ENCODE assay signal across 8 cellular contexts in genomic region chr21:31198575-31198974, GRCh38.
DNase-seq lines count a peak whose midpoint lies in the region; ATAC-seq, FAIRE-seq and TF ChIP-seq lines count a peak whose summit lies in the region.

No MANE protein-coding gene starts in this region.

- H3K36me3 ChIP-seq in SK-N-SH (replicated peaks in 1 of 2; ENCODE audit: control insufficient read depth in 1 of 2, insufficient read depth in 2 of 2, low read length in 1 of 2): no peaks in the 10 kb centered on the region
- H3K36me3 ChIP-seq in esophagus squamous epithelium: peaks cover 0 to 29% (median 0%) of the 10 kb centered on the region in 3 donors
- H3K36me3 ChIP-seq in pancreas: no peaks in the 10 kb centered on the region

- H3K27ac ChIP-seq in SK-N-SH (ENCODE audit: low read depth in 2 of 2, low read length in 1 of 2): no peak overlapping the region
- H3K27ac ChIP-seq in esophagus squamous epithelium: no peak overlapping the region
- no peak overlapping the region for H3K27ac ChIP-seq in pancreas

- H3K27me3 ChIP-seq in SK-N-SH (ENCODE audit: insufficient read depth) (no peaks in the 10 kb centered on the region), esophagus squamous epithelium (no peaks in the 10 kb centered on the region), pancreas (peaks cover 0 to 10% (median 2%) of the 10 kb centered on the region in 4 donors)

- H3K9ac ChIP-seq in SK-N-SH: no peak overlapping the region

- peak; percentile 83 for TF ChIP-seq CTCF in SK-N-SH (IDR thresholded peaks at IDR 0.05)
- peak; percentile 54 to 79 (median 72) for TF ChIP-seq CTCF in esophagus squamous epithelium (IDR thresholded peaks at IDR 0.05)
- peak in 3 of 4 donors; percentile 39 to 63 (median 54) for TF ChIP-seq CTCF in pancreas (IDR thresholded peaks at IDR 0.05)

- TF ChIP-seq POLR2A in esophagus squamous epithelium (IDR thresholded peaks at IDR 0.05): no peak

- ATAC-seq in pancreas: peak in 3 of 4 donors; percentile 75 to 82 (median 79)
- ATAC-seq in GM18870 (IDR thresholded peaks at IDR 0.05; ENCODE audit: unreplicated experiment): no peak

- 59% methylated on average over 4 of the region's 4 CpGs for WGBS in SK-N-SH (ENCODE audit: low lambda C conversion rate)
- 37 to 48% methylated on average over 4 of the region's 4 CpGs for WGBS in esophagus squamous epithelium, 2 donors
- 30 to 42% methylated on average over 4 of the region's 4 CpGs for WGBS in pancreas, 2 donors

- intact Hi-C loops in esophagus squamous epithelium (cut with DNase I) (no loop called here), pancreas (cut with DNase I) (loop anchor here in 1 of 3 donors (10.0 kb wide), 2 partner anchors 376 to 406 kb away; no protein-coding TSS in a partner anchor)

- POLR2A ChIA-PET in SK-N-SH (lab: Yijun Ruan, JAX): no interaction called here

- H3K9me3 ChIP-seq in SK-N-SH (no peaks in the 10 kb centered on the region), esophagus squamous epithelium (no peaks in the 10 kb centered on the region), pancreas (no peaks in the 10 kb centered on the region)

- no peak overlapping the region for H3K4me2 ChIP-seq in SK-N-SH

- peak; percentile 92 for FAIRE-seq in pancreas (lab: Jason Lieb, UNC)

- peaks cover 0 to 7% of the 10 kb centered on the region in 2 experiments; a peak in 2 of 4 replicates for H3K4me1 ChIP-seq in SK-N-SH (ENCODE audit: control insufficient read depth in 1 of 2, insufficient read depth in 2 of 2, low read depth in 1 of 2, low read length in 1 of 2)
- H3K4me1 ChIP-seq in esophagus squamous epithelium: peaks cover 0 to 14% (median 0%) of the 10 kb centered on the region in 3 donors
- H3K4me1 ChIP-seq in pancreas: peaks cover 0 to 5% (median 0%) of the 10 kb centered on the region in 3 donors

- CTCF ChIA-PET in SK-N-SH (lab: Yijun Ruan, JAX): interaction anchor here (0.6 to 7.0 kb wide), 32 partner anchors 9 to 411 kb away, joined by 3 to 169 read pairs (median 4); no protein-coding TSS in a partner anchor

- DNase-seq in DMS153 treated with DMSO at 0.1 percent for 48 hours (lab: John Stamatoyannopoulos, UW; ENCODE audit: unreplicated experiment) (peak; percentile 58), DMS153 (lab: John Stamatoyannopoulos, UW) (no peak), NAMALWA (ENCODE audit: low spot score) (peak; percentile 74), SK-N-SH (peak; percentile 55), esophagus squamous epithelium (lab: John Stamatoyannopoulos, UW) (no peak), pancreas (no peak)
- DNase-seq in activated CD8-positive, alpha-beta memory T cell treated with anti-CD3 and anti-CD28 coated beads for 24 hours: no peak

- H2AFZ ChIP-seq in SK-N-SH (ENCODE audit: low read depth): no peak overlapping the region

- H3K4me3 ChIP-seq in SK-N-SH (ENCODE audit: low read depth in 2 of 2, low read length in 1 of 2): no peak overlapping the region; a peak in 1 of 4 replicates
- no peak overlapping the region for H3K4me3 ChIP-seq in esophagus squamous epithelium
- no peak overlapping the region for H3K4me3 ChIP-seq in pancreas

- TF ChIP-seq RAD21 in SK-N-SH (IDR thresholded peaks at IDR 0.05; ENCODE audit: low read length): peak; percentile 87

- no peak for TF ChIP-seq EP300 in SK-N-SH (IDR thresholded peaks at IDR 0.05; ENCODE audit: borderline replicate concordance in 1 of 2, low read depth in 1 of 2, low read length in 1 of 2)

- no peaks in the 10 kb centered on the region for H4K20me1 ChIP-seq in SK-N-SH (ENCODE audit: insufficient read depth)

- peaks cover 7% of the 10 kb centered on the region for H3F3A ChIP-seq in SK-N-SH (replicated peaks; ENCODE audit: insufficient read depth)

- no peaks in the 10 kb centered on the region for H3K79me2 ChIP-seq in SK-N-SH (ENCODE audit: insufficient read depth)

- no peaks in the 10 kb centered on the region for H3K9me2 ChIP-seq in SK-N-SH

TF ChIP-seq in SK-N-SH, 30 proteins besides CTCF, POLR2A, EP300 and RAD21:
- TF ChIP-seq NRF1 (IDR thresholded peaks at IDR 0.05; ENCODE audit: low read depth, low read length) (no peak), JUND (IDR thresholded peaks at IDR 0.05) (no peak), CHD2 (IDR thresholded peaks at IDR 0.05; ENCODE audit: low read length, partially characterized antibody) (no peak), SMC3 (IDR thresholded peaks at IDR 0.05; ENCODE audit: low read depth, low read length) (peak; percentile 78)

Comparison
In these comparisons a context has a peak if more than half of its experiments do, and no peak if none do; other contexts are left out.
1. DNase-seq: peak in DMS153 treated with DMSO at 0.1 percent for 48 hours (single experiment), NAMALWA (single experiment) and SK-N-SH (single experiment); none in DMS153 (single experiment), esophagus squamous epithelium (single experiment), pancreas (0 of 6) and activated CD8-positive, alpha-beta memory T cell treated with anti-CD3 and anti-CD28 coated beads for 24 hours (single experiment).
2. Peak in every context shown above with its lines, with median percentiles within 50 percentile points of each other: CTCF ChIP-seq.